Comparison of ENCODE assay signal across 1 cellular context in genomic region chr3:52429779-52430415, GRCh38.
TF ChIP-seq lines count a peak whose summit lies in the region.

No MANE protein-coding gene starts in this region.

TF ChIP-seq in HepG2, 621 proteins besides CTCF, POLR2A, EP300 and RAD21 (continued from another document and continues in another):
- no peak for TF ChIP-seq MLLT10 (CRISPR knock-in tag; IDR thresholded peaks at IDR 0.05)
- peak; percentile 92 for TF ChIP-seq ZNF33B (CRISPR knock-in tag; IDR thresholded peaks at IDR 0.05)
- TF ChIP-seq ZNF547 (CRISPR knock-in tag; IDR thresholded peaks at IDR 0.05): peak; percentile 62; the same call in 1 of the 2 replicates
- TF ChIP-seq, protein P1, sequence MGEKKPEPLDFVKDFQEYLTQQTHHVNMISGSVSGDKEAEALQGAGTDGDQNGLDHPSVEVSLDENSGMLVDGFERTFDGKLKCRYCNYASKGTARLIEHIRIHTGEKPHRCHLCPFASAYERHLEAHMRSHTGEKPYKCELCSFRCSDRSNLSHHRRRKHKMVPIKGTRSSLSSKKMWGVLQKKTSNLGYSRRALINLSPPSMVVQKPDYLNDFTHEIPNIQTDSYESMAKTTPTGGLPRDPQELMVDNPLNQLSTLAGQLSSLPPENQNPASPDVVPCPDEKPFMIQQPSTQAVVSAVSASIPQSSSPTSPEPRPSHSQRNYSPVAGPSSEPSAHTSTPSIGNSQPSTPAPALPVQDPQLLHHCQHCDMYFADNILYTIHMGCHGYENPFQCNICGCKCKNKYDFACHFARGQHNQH (CRISPR knock-in tag; IDR thresholded peaks at IDR 0.05): peak; percentile 98
- TF ChIP-seq, protein P2, sequence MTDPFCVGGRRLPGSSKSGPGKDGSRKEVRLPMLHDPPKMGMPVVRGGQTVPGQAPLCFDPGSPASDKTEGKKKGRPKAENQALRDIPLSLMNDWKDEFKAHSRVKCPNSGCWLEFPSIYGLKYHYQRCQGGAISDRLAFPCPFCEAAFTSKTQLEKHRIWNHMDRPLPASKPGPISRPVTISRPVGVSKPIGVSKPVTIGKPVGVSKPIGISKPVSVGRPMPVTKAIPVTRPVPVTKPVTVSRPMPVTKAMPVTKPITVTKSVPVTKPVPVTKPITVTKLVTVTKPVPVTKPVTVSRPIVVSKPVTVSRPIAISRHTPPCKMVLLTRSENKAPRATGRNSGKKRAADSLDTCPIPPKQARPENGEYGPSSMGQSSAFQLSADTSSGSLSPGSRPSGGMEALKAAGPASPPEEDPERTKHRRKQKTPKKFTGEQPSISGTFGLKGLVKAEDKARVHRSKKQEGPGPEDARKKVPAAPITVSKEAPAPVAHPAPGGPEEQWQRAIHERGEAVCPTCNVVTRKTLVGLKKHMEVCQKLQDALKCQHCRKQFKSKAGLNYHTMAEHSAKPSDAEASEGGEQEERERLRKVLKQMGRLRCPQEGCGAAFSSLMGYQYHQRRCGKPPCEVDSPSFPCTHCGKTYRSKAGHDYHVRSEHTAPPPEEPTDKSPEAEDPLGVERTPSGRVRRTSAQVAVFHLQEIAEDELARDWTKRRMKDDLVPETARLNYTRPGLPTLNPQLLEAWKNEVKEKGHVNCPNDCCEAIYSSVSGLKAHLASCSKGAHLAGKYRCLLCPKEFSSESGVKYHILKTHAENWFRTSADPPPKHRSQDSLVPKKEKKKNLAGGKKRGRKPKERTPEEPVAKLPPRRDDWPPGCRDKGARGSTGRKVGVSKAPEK (CRISPR knock-in tag; IDR thresholded peaks at IDR 0.05; ENCODE audit: borderline replicate concordance): no peak
- TF ChIP-seq SALL2 (CRISPR knock-in tag; IDR thresholded peaks at IDR 0.05): peak; percentile 80; the same call in 1 of the 2 replicates
- TF ChIP-seq, protein P3, sequence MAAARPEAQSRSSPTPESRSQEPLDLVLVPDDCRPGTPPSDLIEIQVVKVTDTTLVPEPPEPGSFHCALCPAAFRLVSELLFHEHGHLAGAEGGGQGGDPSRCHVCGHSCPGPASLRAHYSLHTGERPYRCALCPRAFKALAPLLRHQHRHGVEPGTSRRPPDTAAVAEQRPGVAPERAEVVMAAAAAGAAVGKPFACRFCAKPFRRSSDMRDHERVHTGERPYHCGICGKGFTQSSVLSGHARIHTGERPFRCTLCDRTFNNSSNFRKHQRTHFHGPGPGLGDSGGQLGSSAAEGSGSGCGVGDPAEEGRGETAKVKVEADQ (CRISPR knock-in tag; IDR thresholded peaks at IDR 0.05; ENCODE audit: borderline replicate concordance): 0 out of 2 replicates have a peak, but pooled peaks have one; percentile 20
- peak; percentile 42; the same call in 1 of the 2 replicates for TF ChIP-seq ZNF652 (CRISPR knock-in tag; IDR thresholded peaks at IDR 0.05; ENCODE audit: borderline replicate concordance, low read depth)
- TF ChIP-seq ZNF335 (CRISPR knock-in tag; IDR thresholded peaks at IDR 0.05): 0 out of 2 replicates have a peak, but pooled peaks have one; percentile 29
- TF ChIP-seq PATZ1 (CRISPR knock-in tag; IDR thresholded peaks at IDR 0.05): peak; percentile 93
- 0 out of 2 replicates have a peak, but pooled peaks have one; percentile 64 for TF ChIP-seq ZBTB20 (CRISPR knock-in tag; IDR thresholded peaks at IDR 0.05; ENCODE audit: borderline replicate concordance, low read depth)
- peak; percentile 93 for TF ChIP-seq SAP130 (CRISPR knock-in tag; IDR thresholded peaks at IDR 0.05; ENCODE audit: low read depth)
- peak; percentile 98 for TF ChIP-seq PAXIP1 (CRISPR knock-in tag; conservative IDR thresholded peaks at IDR 0.05)
- peak; percentile 77 for TF ChIP-seq HNF4G (IDR thresholded peaks at IDR 0.05; ENCODE audit: borderline replicate concordance, low read depth, low read length)
- peak; percentile 91 for TF ChIP-seq HNF4G (CRISPR knock-in tag; IDR thresholded peaks at IDR 0.05; ENCODE audit: borderline replicate concordance, low read depth)
- TF ChIP-seq KMT2B (CRISPR knock-in tag; IDR thresholded peaks at IDR 0.05): peak; percentile 63; the same call in 1 of the 2 replicates
- 0 out of 2 replicates have a peak, but pooled peaks have one; percentile 52 for TF ChIP-seq TRAFD1 (CRISPR knock-in tag; IDR thresholded peaks at IDR 0.05; ENCODE audit: borderline replicate concordance)
- TF ChIP-seq, protein P4, sequence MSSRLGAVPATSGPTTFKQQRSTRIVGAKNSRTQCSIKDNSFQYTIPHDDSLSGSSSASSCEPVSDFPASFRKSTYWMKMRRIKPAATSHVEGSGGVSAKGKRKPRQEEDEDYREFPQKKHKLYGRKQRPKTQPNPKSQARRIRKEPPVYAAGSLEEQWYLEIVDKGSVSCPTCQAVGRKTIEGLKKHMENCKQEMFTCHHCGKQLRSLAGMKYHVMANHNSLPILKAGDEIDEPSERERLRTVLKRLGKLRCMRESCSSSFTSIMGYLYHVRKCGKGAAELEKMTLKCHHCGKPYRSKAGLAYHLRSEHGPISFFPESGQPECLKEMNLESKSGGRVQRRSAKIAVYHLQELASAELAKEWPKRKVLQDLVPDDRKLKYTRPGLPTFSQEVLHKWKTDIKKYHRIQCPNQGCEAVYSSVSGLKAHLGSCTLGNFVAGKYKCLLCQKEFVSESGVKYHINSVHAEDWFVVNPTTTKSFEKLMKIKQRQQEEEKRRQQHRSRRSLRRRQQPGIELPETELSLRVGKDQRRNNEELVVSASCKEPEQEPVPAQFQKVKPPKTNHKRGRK (CRISPR knock-in tag; IDR thresholded peaks at IDR 0.05): no peak
- no peak; the same call in 1 of the 2 replicates for TF ChIP-seq ZNF607 (CRISPR knock-in tag; IDR thresholded peaks at IDR 0.05; ENCODE audit: borderline replicate concordance)
- TF ChIP-seq, protein P5, sequence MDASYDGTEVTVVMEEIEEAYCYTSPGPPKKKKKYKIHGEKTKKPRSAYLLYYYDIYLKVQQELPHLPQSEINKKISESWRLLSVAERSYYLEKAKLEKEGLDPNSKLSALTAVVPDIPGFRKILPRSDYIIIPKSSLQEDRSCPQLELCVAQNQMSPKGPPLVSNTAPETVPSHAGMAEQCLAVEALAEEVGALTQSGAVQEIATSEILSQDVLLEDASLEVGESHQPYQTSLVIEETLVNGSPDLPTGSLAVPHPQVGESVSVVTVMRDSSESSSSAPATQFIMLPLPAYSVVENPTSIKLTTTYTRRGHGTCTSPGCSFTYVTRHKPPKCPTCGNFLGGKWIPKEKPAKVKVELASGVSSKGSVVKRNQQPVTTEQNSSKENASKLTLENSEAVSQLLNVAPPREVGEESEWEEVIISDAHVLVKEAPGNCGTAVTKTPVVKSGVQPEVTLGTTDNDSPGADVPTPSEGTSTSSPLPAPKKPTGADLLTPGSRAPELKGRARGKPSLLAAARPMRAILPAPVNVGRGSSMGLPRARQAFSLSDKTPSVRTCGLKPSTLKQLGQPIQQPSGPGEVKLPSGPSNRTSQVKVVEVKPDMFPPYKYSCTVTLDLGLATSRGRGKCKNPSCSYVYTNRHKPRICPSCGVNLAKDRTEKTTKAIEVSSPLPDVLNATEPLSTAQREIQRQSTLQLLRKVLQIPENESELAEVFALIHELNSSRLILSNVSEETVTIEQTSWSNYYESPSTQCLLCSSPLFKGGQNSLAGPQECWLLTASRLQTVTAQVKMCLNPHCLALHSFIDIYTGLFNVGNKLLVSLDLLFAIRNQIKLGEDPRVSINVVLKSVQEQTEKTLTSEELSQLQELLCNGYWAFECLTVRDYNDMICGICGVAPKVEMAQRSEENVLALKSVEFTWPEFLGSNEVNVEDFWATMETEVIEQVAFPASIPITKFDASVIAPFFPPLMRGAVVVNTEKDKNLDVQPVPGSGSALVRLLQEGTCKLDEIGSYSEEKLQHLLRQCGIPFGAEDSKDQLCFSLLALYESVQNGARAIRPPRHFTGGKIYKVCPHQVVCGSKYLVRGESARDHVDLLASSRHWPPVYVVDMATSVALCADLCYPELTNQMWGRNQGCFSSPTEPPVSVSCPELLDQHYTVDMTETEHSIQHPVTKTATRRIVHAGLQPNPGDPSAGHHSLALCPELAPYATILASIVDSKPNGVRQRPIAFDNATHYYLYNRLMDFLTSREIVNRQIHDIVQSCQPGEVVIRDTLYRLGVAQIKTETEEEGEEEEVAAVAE (CRISPR knock-in tag; IDR thresholded peaks at IDR 0.05; ENCODE audit: borderline replicate concordance): peak; percentile 69; the same call in 1 of the 2 replicates
- TF ChIP-seq ZEB1 (IDR thresholded peaks at IDR 0.05; ENCODE audit: insufficient replicate concordance, low read depth): no peak
- TF ChIP-seq, protein P6, sequence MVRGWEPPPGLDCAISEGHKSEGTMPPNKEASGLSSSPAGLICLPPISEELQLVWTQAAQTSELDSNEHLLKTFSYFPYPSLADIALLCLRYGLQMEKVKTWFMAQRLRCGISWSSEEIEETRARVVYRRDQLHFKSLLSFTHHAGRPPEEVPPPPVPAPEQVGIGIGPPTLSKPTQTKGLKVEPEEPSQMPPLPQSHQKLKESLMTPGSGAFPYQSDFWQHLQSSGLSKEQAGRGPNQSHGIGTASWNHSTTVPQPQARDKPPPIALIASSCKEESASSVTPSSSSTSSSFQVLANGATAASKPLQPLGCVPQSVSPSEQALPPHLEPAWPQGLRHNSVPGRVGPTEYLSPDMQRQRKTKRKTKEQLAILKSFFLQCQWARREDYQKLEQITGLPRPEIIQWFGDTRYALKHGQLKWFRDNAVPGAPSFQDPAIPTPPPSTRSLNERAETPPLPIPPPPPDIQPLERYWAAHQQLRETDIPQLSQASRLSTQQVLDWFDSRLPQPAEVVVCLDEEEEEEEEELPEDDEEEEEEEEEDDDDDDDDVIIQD (CRISPR knock-in tag; IDR thresholded peaks at IDR 0.05; ENCODE audit: low read depth): peak; percentile 46; the same call in 1 of the 2 replicates
- TF ChIP-seq ZNF225 (CRISPR knock-in tag; IDR thresholded peaks at IDR 0.05): no peak
- TF ChIP-seq HDAC6 (IDR thresholded peaks at IDR 0.05; ENCODE audit: low read depth, low read length): no peak
- no peak for TF ChIP-seq RBFOX2 (IDR thresholded peaks at IDR 0.05; ENCODE audit: low read depth, low read length)
- TF ChIP-seq ZBTB25 (CRISPR knock-in tag; IDR thresholded peaks at IDR 0.05): peak; percentile 34; the same call in 1 of the 2 replicates
- TF ChIP-seq SP4 (CRISPR knock-in tag; IDR thresholded peaks at IDR 0.05): peak; percentile 41
- TF ChIP-seq HMGXB4 (CRISPR knock-in tag; IDR thresholded peaks at IDR 0.05; ENCODE audit: borderline replicate concordance in 1 of 2, low read depth in 1 of 2): peak in 1 of 2 experiments; percentile 81; a peak in 1 of 4 replicates
